8 cellular contexts compared by ENCODE assay signal in genomic region chr2:29923110-29923721, GRCh38. TPM values are rescaled to one million over a fixed set of nuclear protein-coding genes. Genes with fewer than 3 reads are reported as not detected.
A peak's percentile ranks its signal among the peaks of the same experiment; 100 is the strongest.
DNase-seq lines count a peak whose midpoint lies in the region; ATAC-seq and TF ChIP-seq lines count a peak whose summit lies in the region.

No MANE protein-coding gene starts in this region.

- no peaks in the 10 kb centered on the region for H3K9me3 ChIP-seq in cardiac muscle cell (ENCODE audit: low read depth)
- no peaks in the 10 kb centered on the region for H3K9me3 ChIP-seq in Loucy (ENCODE audit: insufficient read depth, low read depth, low read length)
- no peaks in the 10 kb centered on the region for H3K9me3 ChIP-seq in RWPE2 (ENCODE audit: severe bottlenecking)
- H3K9me3 ChIP-seq in adrenal gland (replicated peaks in 1 of 3) = no peaks in the 10 kb centered on the region
- H3K9me3 ChIP-seq in right atrium auricular region = no peaks in the 10 kb centered on the region

- ATAC-seq in Right ventricle myocardium inferior (no peak), RWPE2 (ENCODE audit: low read depth) (no peak), HG02973 (IDR thresholded peaks at IDR 0.05; ENCODE audit: unreplicated experiment) (no peak)

- no peak overlapping the region for H3K27ac ChIP-seq in cardiac muscle cell
- no peak overlapping the region for H3K27ac ChIP-seq in RWPE2 (ENCODE audit: poor library complexity, severe bottlenecking)
- H3K27ac ChIP-seq in adrenal gland = no peak overlapping the region
- no peak overlapping the region for H3K27ac ChIP-seq in right atrium auricular region

- peaks cover 32% of the 10 kb centered on the region for H3K27me3 ChIP-seq in cardiac muscle cell
- no peaks in the 10 kb centered on the region for H3K27me3 ChIP-seq in Loucy (ENCODE audit: insufficient read depth, low read length, poor library complexity, severe bottlenecking)
- peaks cover 41% of the 10 kb centered on the region for H3K27me3 ChIP-seq in RWPE2 (ENCODE audit: insufficient read depth, poor library complexity, severe bottlenecking)
- H3K27me3 ChIP-seq in adrenal gland = peaks cover 13% of the 10 kb centered on the region
- peaks cover 3% of the 10 kb centered on the region in 2 donors for H3K27me3 ChIP-seq in right atrium auricular region

- H3K4me3 ChIP-seq in cardiac muscle cell (no peak overlapping the region), Loucy (ENCODE audit: low read length, poor library complexity, severe bottlenecking) (no peak overlapping the region), RWPE2 (ENCODE audit: severe bottlenecking) (no peak overlapping the region), adrenal gland (no peak overlapping the region), right atrium auricular region (no peak overlapping the region), skeletal muscle cell (ENCODE audit: low read depth, low read length) (no peak overlapping the region)

- no peaks in the 10 kb centered on the region for H3K79me2 ChIP-seq in Loucy (ENCODE audit: insufficient read depth, low read length)

- no peak for TF ChIP-seq POLR2A in adrenal gland (IDR thresholded peaks at IDR 0.05)

- H3K9me2 ChIP-seq in Loucy (replicated peaks; ENCODE audit: low read depth, low read length) = no peaks in the 10 kb centered on the region

- H3K36me3 ChIP-seq in cardiac muscle cell (no peaks in the 10 kb centered on the region), Loucy (ENCODE audit: insufficient read depth, low read length) (no peaks in the 10 kb centered on the region), RWPE2 (ENCODE audit: low read depth) (no peaks in the 10 kb centered on the region), adrenal gland (replicated peaks in 1 of 2) (no peaks in the 10 kb centered on the region), right atrium auricular region (no peaks in the 10 kb centered on the region)

- no peak overlapping the region for H3K9ac ChIP-seq in Loucy (ENCODE audit: low read depth, low read length, poor library complexity, severe bottlenecking)

- 23 to 26% (median 24%) methylated on average over 3 of the region's 3 CpGs for WGBS in adrenal gland, 4 donors

- no peaks in the 10 kb centered on the region for H3F3A ChIP-seq in Loucy (ENCODE audit: low read depth)

- TF ChIP-seq CTCF in cardiac muscle cell (IDR thresholded peaks at IDR 0.05; ENCODE audit: low read depth, low read length) = peak; percentile 94
- TF ChIP-seq CTCF in Loucy (conservative IDR thresholded peaks at IDR 0.05; ENCODE audit: low read length) = peak; percentile 98
- peak; percentile 96 for TF ChIP-seq CTCF in RWPE2 (IDR thresholded peaks at IDR 0.05; ENCODE audit: poor library complexity, severe bottlenecking)
- peak; percentile 72 to 99 (median 84) for TF ChIP-seq CTCF in adrenal gland (IDR thresholded peaks at IDR 0.05)
- TF ChIP-seq CTCF in right atrium auricular region (IDR thresholded peaks at IDR 0.05) = peak; percentile 75 to 92

- H3K4me2 ChIP-seq in Loucy (ENCODE audit: low read depth, low read length, poor library complexity, severe bottlenecking) = no peak overlapping the region

- H3K4me1 ChIP-seq in cardiac muscle cell (ENCODE audit: low read depth) (peaks cover 12% of the 10 kb centered on the region), Loucy (ENCODE audit: insufficient read depth, low read length, poor library complexity, severe bottlenecking) (peaks cover 9% of the 10 kb centered on the region), RWPE2 (ENCODE audit: insufficient read depth, poor library complexity, severe bottlenecking) (no peaks in the 10 kb centered on the region), adrenal gland (replicated peaks in 1 of 2) (peaks cover 19 to 21% of the 10 kb centered on the region in 2 donors), right atrium auricular region (peaks cover 0 to 28% of the 10 kb centered on the region in 2 donors)

- H4K20me1 ChIP-seq in Loucy (ENCODE audit: insufficient read depth, low read length, poor library complexity, severe bottlenecking) = no peaks in the 10 kb centered on the region

- intact Hi-C loops in Right ventricle myocardium inferior (cut with DNase I) = loop anchor here (2.0 kb wide), 2 partner anchors 104 to 150 kb away; no protein-coding TSS in a partner anchor
- intact Hi-C loops in adrenal gland (cut with DNase I) = loop anchor here (5.0 kb wide), 2 partner anchors 104 to 149 kb away; no protein-coding TSS in a partner anchor

- H2AFZ ChIP-seq in Loucy (ENCODE audit: low read length) = no peak overlapping the region

- DNase-seq in cardiac muscle cell (ENCODE audit: low read depth in 1 of 2, low spot score in 1 of 2) (peak; percentile 71 to 88), Right ventricle myocardium inferior (ENCODE audit: missing footprints) (no peak), RWPE2 (ENCODE audit: low spot score) (no peak), adrenal gland (peak; percentile 42 to 91 (median 70)), right atrium auricular region (ENCODE audit: low spot score) (peak; percentile 67), skeletal muscle cell (ENCODE audit: low read depth) (peak; percentile 6)

RNA-seq across cellular contexts. Expression of gene ALK, which starts 1.8 kb away (rescaled TPM):
- total RNA-seq in cardiac muscle cell (0.88 and 4.3 TPM in 2 replicates), Right ventricle myocardium inferior (0.08 TPM), adrenal gland (1 to 10 TPM in 3 of 8 donors, under 1 TPM in 4, not detected in 1; 0.09 to 1.8 (median 0.53) TPM), right atrium auricular region (under 1 TPM; 0.16 to 0.26 TPM)
- polyA plus RNA-seq in cardiac muscle cell (1.2 and 1.8 TPM in 2 replicates), adrenal gland (under 1 TPM; 0.34 to 0.60 (median 0.40) TPM)

Comparison
In these comparisons a context has a peak if more than half of its experiments do, and no peak if none do; other contexts are left out.
1. DNase-seq: peak in cardiac muscle cell (2 of 2), adrenal gland (7 of 7), right atrium auricular region (single experiment) and skeletal muscle cell (single experiment); none in Right ventricle myocardium inferior (single experiment) and RWPE2 (single experiment).
2. Peak in every context shown above with its lines, with median percentiles within 50 percentile points of each other: CTCF ChIP-seq.